8 cellular contexts compared by ENCODE assay signal in genomic region chr19:1271528-1272422, GRCh38. TPM values are rescaled to one million over a fixed set of nuclear protein-coding genes. Genes with fewer than 3 reads are reported as not detected.
DNase-seq lines count a peak whose midpoint lies in the region; ATAC-seq and TF ChIP-seq lines count a peak whose summit lies in the region.

No MANE protein-coding gene starts in this region.

- H3K36me3 ChIP-seq in BLaER1 (peaks cover 49% of the 10 kb centered on the region), OCI-LY7 (ENCODE audit: insufficient read depth, low read length) (peaks cover 63% of the 10 kb centered on the region), neural progenitor cell (peaks cover 5% of the 10 kb centered on the region)
- peaks cover 45% of the 10 kb centered on the region for H3K36me3 ChIP-seq in effector memory CD4-positive, alpha-beta T cell (ENCODE audit: control insufficient read depth, insufficient read depth, low read length)

- H3K9me2 ChIP-seq in OCI-LY7 (ENCODE audit: insufficient read depth, low read length) = no peaks in the 10 kb centered on the region

- H2AFZ ChIP-seq in OCI-LY7 (ENCODE audit: low read length) = no peak overlapping the region
- no peak overlapping the region for H2AFZ ChIP-seq in neural progenitor cell (replicated peaks)

- CTCF ChIA-PET in OCI-LY7 (lab: Charles Lee; ENCODE audit: unreplicated experiment) = no interaction called here

- H3K27ac ChIP-seq in BLaER1 (peak overlapping the region; percentile 99), OCI-LY7 (ENCODE audit: low read depth, low read length, poor library complexity, severe bottlenecking) (peak overlapping the region; percentile 69), neural progenitor cell (peak overlapping the region; percentile 13)
- H3K27ac ChIP-seq in effector memory CD4-positive, alpha-beta T cell (ENCODE audit: insufficient read depth, low read length, poor library complexity, severe bottlenecking) = peak overlapping the region; percentile 23

- DNase-seq in OCI-LY7 (ENCODE audit: low spot score) (no peak), neural progenitor cell (ENCODE audit: low spot score) (no peak), SIG-M5 treated with dmso at 0.1 percent for 504 hours (lab: John Stamatoyannopoulos, UW; ENCODE audit: unreplicated experiment) (no peak), dermis blood vessel endothelial cell (no peak), NCI-H1930 (lab: John Stamatoyannopoulos, UW) (no peak)
- no peak for DNase-seq in effector memory CD4-positive, alpha-beta T cell

- H3K9me3 ChIP-seq in BLaER1 = no peaks in the 10 kb centered on the region
- no peaks in the 10 kb centered on the region for H3K9me3 ChIP-seq in OCI-LY7 (ENCODE audit: low read length)
- no peaks in the 10 kb centered on the region for H3K9me3 ChIP-seq in effector memory CD4-positive, alpha-beta T cell (ENCODE audit: control insufficient read depth, low read length)
- no peaks in the 10 kb centered on the region for H3K9me3 ChIP-seq in neural progenitor cell (ENCODE audit: low read depth)

- H3K36me3 Mint-ChIP-seq in neural progenitor cell = peaks cover 28% of the 10 kb centered on the region

- no TSS peak for BruUV-seq in OCI-LY7 (replicated peaks; lab: Mats Ljungman, UMichigan)

- no peak for TF ChIP-seq CTCF in OCI-LY7 (conservative IDR thresholded peaks at IDR 0.05; ENCODE audit: low read length)
- TF ChIP-seq CTCF in neural progenitor cell (IDR thresholded peaks at IDR 0.05) = no peak

- no peak overlapping the region for H3K27ac Mint-ChIP-seq in neural progenitor cell

- H3K9ac ChIP-seq in BLaER1 = peak overlapping the region; percentile 98
- H3K9ac ChIP-seq in neural progenitor cell = no peak overlapping the region

- intact Hi-C loops in OCI-LY7 (cut with micrococcal nuclease; ENCODE audit: unreplicated experiment) = no loop called here

- peaks cover 62% of the 10 kb centered on the region for H3K4me1 Mint-ChIP-seq in neural progenitor cell

- peak overlapping the region; percentile 99 for H3K4me2 ChIP-seq in BLaER1
- peak overlapping the region; percentile 100 for H3K4me2 ChIP-seq in OCI-LY7 (ENCODE audit: low read length)
- H3K4me2 ChIP-seq in neural progenitor cell = peak overlapping the region; percentile 99

- H3K4me3 ChIP-seq in BLaER1 (peak overlapping the region; percentile 81), OCI-LY7 (ENCODE audit: low read depth, low read length, poor library complexity, severe bottlenecking) (peak overlapping the region; percentile 82), neural progenitor cell (no peak overlapping the region)
- peak overlapping the region; percentile 9 for H3K4me3 ChIP-seq in effector memory CD4-positive, alpha-beta T cell (ENCODE audit: insufficient read depth, low read depth, low read length, poor library complexity, severe bottlenecking)

- H3K79me2 ChIP-seq in OCI-LY7 (ENCODE audit: insufficient read depth, low read depth, low read length) (peaks cover 54% of the 10 kb centered on the region), neural progenitor cell (ENCODE audit: low read depth) (peaks cover 55% of the 10 kb centered on the region)

- H3F3A ChIP-seq in neural progenitor cell (ENCODE audit: low read depth) = peaks cover 82% of the 10 kb centered on the region

- H3K4me3 Mint-ChIP-seq in neural progenitor cell = peak overlapping the region; percentile 90

- H3K27me3 ChIP-seq in BLaER1 (no peaks in the 10 kb centered on the region), neural progenitor cell (peaks cover 14% of the 10 kb centered on the region)
- no peaks in the 10 kb centered on the region for H3K27me3 ChIP-seq in effector memory CD4-positive, alpha-beta T cell (replicated peaks; ENCODE audit: control insufficient read depth, insufficient read depth, low read length, poor library complexity, severe bottlenecking)

- ATAC-seq in HG02798 (IDR thresholded peaks at IDR 0.05; ENCODE audit: poor library complexity, unreplicated experiment) = no peak

- H4K20me1 ChIP-seq in BLaER1 (peaks cover 65% of the 10 kb centered on the region), OCI-LY7 (ENCODE audit: insufficient read depth, low read length) (peaks cover 3% of the 10 kb centered on the region; the same call in 1 of the 2 replicates), neural progenitor cell (ENCODE audit: low read depth) (peaks cover 66% of the 10 kb centered on the region)

- no peaks in the 10 kb centered on the region for H3K9me3 Mint-ChIP-seq in neural progenitor cell

- POLR2A ChIA-PET in OCI-LY7 (lab: Charles Lee) = no interaction called here

- peaks cover 81% of the 10 kb centered on the region for H3K4me1 ChIP-seq in BLaER1
- H3K4me1 ChIP-seq in OCI-LY7 (ENCODE audit: insufficient read depth, low read length, poor library complexity, severe bottlenecking) = peaks cover 71% of the 10 kb centered on the region
- H3K4me1 ChIP-seq in effector memory CD4-positive, alpha-beta T cell (ENCODE audit: control insufficient read depth, insufficient read depth, low read length, poor library complexity, severe bottlenecking) = peaks cover 77% of the 10 kb centered on the region
- peaks cover 59% of the 10 kb centered on the region for H3K4me1 ChIP-seq in neural progenitor cell

- peaks cover 30% of the 10 kb centered on the region for H3K27me3 Mint-ChIP-seq in neural progenitor cell (ENCODE audit: insufficient read depth, low read depth)

RNA-seq across cellular contexts. Expression of gene CIRBP, which starts 2.6 kb away (rescaled TPM):
- total RNA-seq in OCI-LY7 (2014; rRNA removed; shearing (Covaris generic)) = 278 and 287 TPM in 2 replicates
- total RNA-seq in OCI-LY7 (2022) (309 and 321 TPM in 2 replicates), neural progenitor cell (ENCODE audit: low replicate concordance) (395 and 737 TPM in 2 replicates), dermis blood vessel endothelial cell (83.1 and 192 TPM in 2 replicates)

RNA-seq across cellular contexts. Expression of gene FAM174C, which starts 3.6 kb away (rescaled TPM):
- total RNA-seq in OCI-LY7 (2014; rRNA removed; shearing (Covaris generic)) = 52.6 and 53.2 TPM in 2 replicates
- total RNA-seq in OCI-LY7 (2022) (79.8 and 81.5 TPM in 2 replicates), neural progenitor cell (ENCODE audit: low replicate concordance) (4.8 and 14.6 TPM in 2 replicates), dermis blood vessel endothelial cell (22.0 and 25.0 TPM in 2 replicates)

RNA-seq across cellular contexts. Expression of gene EFNA2, which starts 13.9 kb away (rescaled TPM):
- total RNA-seq in OCI-LY7 (2014; rRNA removed; shearing (Covaris generic)) = not detected in 2 replicates
- total RNA-seq in OCI-LY7 (2022) = not detected in 2 replicates
- total RNA-seq in neural progenitor cell (ENCODE audit: low replicate concordance) = 13.2 and 34.7 TPM in 2 replicates
- total RNA-seq in dermis blood vessel endothelial cell = not detected in 2 replicates

RNA-seq across cellular contexts. Expression of gene MIDN, which starts 23.4 kb away (rescaled TPM):
- total RNA-seq in OCI-LY7 (2014; rRNA removed; shearing (Covaris generic)) = 11.7 and 20.3 TPM in 2 replicates
- total RNA-seq in OCI-LY7 (2022) (70.9 and 75.8 TPM in 2 replicates), neural progenitor cell (ENCODE audit: low replicate concordance) (16.1 and 51.3 TPM in 2 replicates), dermis blood vessel endothelial cell (22.1 and 27.9 TPM in 2 replicates)

RNA-seq across cellular contexts. Expression of gene ATP5F1D, which starts 30.2 kb away (rescaled TPM):
- total RNA-seq in OCI-LY7 (2014; rRNA removed; shearing (Covaris generic)) = 51.8 and 82.1 TPM in 2 replicates
- total RNA-seq in OCI-LY7 (2022) (207 and 266 TPM in 2 replicates), neural progenitor cell (ENCODE audit: low replicate concordance) (7.1 and 52.0 TPM in 2 replicates), dermis blood vessel endothelial cell (19.9 and 31.1 TPM in 2 replicates)

Comparison
In these comparisons a context has a peak if more than half of its experiments do, and no peak if none do; other contexts are left out.
1. H3K27ac ChIP-seq: peak in every context shown above with its lines; median percentile 99 in BLaER1; 69 in OCI-LY7; 23 in effector memory CD4-positive, alpha-beta T cell; 13 in neural progenitor cell.
2. RNA of gene EFNA2, which starts 13.9 kb away (total RNA-seq): 13.2 to 34.7 TPM in neural progenitor cell; not detected in OCI-LY7 and not detected in dermis blood vessel endothelial cell; every median in the first group is over 10 times any median in the second.
3. Peak in every context shown above with its lines, with median percentiles within 50 percentile points of each other: H3K4me2 ChIP-seq.